12 cellular contexts compared by ENCODE assay signal in genomic region chr16:24536671-24537070, GRCh38. TPM values are rescaled to one million over a fixed set of nuclear protein-coding genes. Genes with fewer than 3 reads are reported as not detected.
A peak's percentile ranks its signal among the peaks of the same experiment; 100 is the strongest.
DNase-seq lines count a peak whose midpoint lies in the region; ATAC-seq and TF ChIP-seq lines count a peak whose summit lies in the region.
"Had no signal": no experiment of that assay in that cellular context is flagged by ENCODE, and none has a peak within 500 bp of the region (broad histone marks: within the 10 kb centered on the region; RNA-seq: fewer than 3 reads in every experiment).

No MANE protein-coding gene starts in this region.

- CTCF ChIA-PET in HCT116 (lab: Charles Lee) = interaction anchor here (0.9 kb wide), 1 partner anchor 17 kb away, joined by 3 read pairs; no protein-coding TSS in a partner anchor

- peak overlapping the region; percentile 15 for H3K4me3 Mint-ChIP-seq in T-helper 17 cell

- H3K27me3 ChIP-seq in HCT116 (ENCODE audit: insufficient read depth, low read length) (no peaks in the 10 kb centered on the region), right lobe of liver (no peaks in the 10 kb centered on the region)
- H3K27me3 ChIP-seq: BLaER1 had no signal

- H3K9me3 ChIP-seq in HCT116 (ENCODE audit: control insufficient read depth in 1 of 2, insufficient read depth in 1 of 2, low read depth in 1 of 2, low read length in 2 of 2) = no peaks in the 10 kb centered on the region
- no peaks in the 10 kb centered on the region for H3K9me3 ChIP-seq in T-helper 17 cell (ENCODE audit: control insufficient read depth, low read length, poor library complexity, severe bottlenecking)
- H3K9me3 ChIP-seq in right lobe of liver = no peaks in the 10 kb centered on the region
- H3K9me3 ChIP-seq: BLaER1 had no signal

- peak overlapping the region; percentile 70 for H2AFZ ChIP-seq in HCT116 (ENCODE audit: low read depth, low read length, poor library complexity, severe bottlenecking)

- DNase-seq in HCT116 (ENCODE audit: low read depth, low spot score) = no peak
- DNase-seq in T-helper 17 cell = no peak
- DNase-seq in right lobe of liver = no peak
- DNase-seq in NCI-H2196 treated with DMSO at 0.1 percent for 48 hours (lab: John Stamatoyannopoulos, UW; ENCODE audit: unreplicated experiment) = no peak
- no peak for DNase-seq in HCEC 1CT
- no peak for DNase-seq in inferior parietal cortex (ENCODE audit: extremely low spot score)
- DNase-seq: DMS53, GF-D8, KBM-7 had no signal

- H3K4me3 ChIP-seq in HCT116 (replicated peaks in 1 of 2; ENCODE audit: low read depth in 1 of 2, low read length in 2 of 2) = no peak overlapping the region
- H3K4me3 ChIP-seq in right lobe of liver = no peak overlapping the region
- H3K4me3 ChIP-seq: BLaER1 had no signal

- TF ChIP-seq RAD21 in HCT116 (IDR thresholded peaks at IDR 0.05; ENCODE audit: low read depth) = no peak

- peak overlapping the region; percentile 98 for H3K27ac Mint-ChIP-seq in T-helper 17 cell

- H3K4me1 Mint-ChIP-seq in T-helper 17 cell = peaks cover 16% of the 10 kb centered on the region

- peaks cover 12% of the 10 kb centered on the region for H4K20me1 ChIP-seq in HCT116 (ENCODE audit: insufficient read depth)

- H3K27me3 Mint-ChIP-seq in T-helper 17 cell = peaks cover 8% of the 10 kb centered on the region

- H3K4me1 ChIP-seq in HCT116 (ENCODE audit: control insufficient read depth in 1 of 2, insufficient read depth in 2 of 2, low read length in 2 of 2) = peaks cover 22 to 31% of the 10 kb centered on the region in 2 experiments
- H3K4me1 ChIP-seq in right lobe of liver = peaks cover 0 to 20% (median 0%) of the 10 kb centered on the region in 4 donors

- H3K9ac ChIP-seq in HCT116 (ENCODE audit: low read length) = no peak overlapping the region
- H3K9ac ChIP-seq: BLaER1 had no signal

- no peak for TF ChIP-seq POLR2A in HCT116 (IDR thresholded peaks at IDR 0.05; ENCODE audit: borderline replicate concordance, extremely low read depth, insufficient read depth, insufficient read length)
- no peak for TF ChIP-seq POLR2A in right lobe of liver (IDR thresholded peaks at IDR 0.05)

- no peak overlapping the region for H3K4me2 ChIP-seq in HCT116 (ENCODE audit: low read length)
- H3K4me2 ChIP-seq: BLaER1 had no signal

- intact Hi-C loops in HCT116 (cut with micrococcal nuclease) (loop anchor here (5.0 to 10.0 kb wide), 2 partner anchors 191 to 982 kb away; partner anchors contain the start of genes EARS2, TNRC6A and UBFD1), right lobe of liver (cut with DNase I) (no loop called here)

- H3K27ac ChIP-seq in HCT116 (ENCODE audit: low read depth, low read length) (no peak overlapping the region), right lobe of liver (peak overlapping the region in 2 of 3 donors; percentile 4 to 45)
- H3K27ac ChIP-seq: BLaER1, HL-60 had no signal

- POLR2A ChIA-PET in HCT116 (lab: Charles Lee) = no interaction called here

- peaks cover 4% of the 10 kb centered on the region for H3K36me3 Mint-ChIP-seq in T-helper 17 cell (ENCODE audit: low read depth)

- no TSS peak for BruUV-seq in HCT116 (replicated peaks; lab: Mats Ljungman, UMichigan)

- no peak for TF ChIP-seq CTCF in HCT116 (IDR thresholded peaks at IDR 0.05 in 2 of 3, conservative IDR thresholded peaks at IDR 0.05 in 1 of 3; ENCODE audit: borderline replicate concordance in 1 of 3, insufficient read depth in 1 of 3, low read depth in 2 of 3, low read length in 2 of 3)
- TF ChIP-seq CTCF in right lobe of liver (IDR thresholded peaks at IDR 0.05) = no peak

- WGBS in right lobe of liver (ENCODE audit: insufficient coverage, low coverage, low lambda C conversion rate, missing lambda C conversion rate) = 70% methylated on average over 5 of the region's 5 CpGs

- RAD21 ChIA-PET in HCT116 (lab: Charles Lee; ENCODE audit: low non-redundant PET in 1 of 2, low total read pairs in 2 of 2, uncharacterized antibody in 2 of 2, unreplicated experiment in 2 of 2) = no interaction called here

- no peaks in the 10 kb centered on the region for H3K9me2 ChIP-seq in HCT116 (ENCODE audit: insufficient read depth)

- ATAC-seq in HCT116 (no peak), T-helper 17 cell (no peak), right lobe of liver (peak in 2 of 4 donors; percentile 6 to 21), HG03175 (IDR thresholded peaks at IDR 0.05; ENCODE audit: unreplicated experiment) (no peak)

- peaks cover 0 to 6% of the 10 kb centered on the region in 2 experiments; a peak in 1 of 4 replicates for H3K36me3 ChIP-seq in HCT116 (ENCODE audit: control insufficient read depth in 1 of 2, insufficient read depth in 2 of 2, low read length in 2 of 2)
- no peaks in the 10 kb centered on the region for H3K36me3 ChIP-seq in right lobe of liver
- H3K36me3 ChIP-seq: BLaER1 had no signal

- H3K79me2 ChIP-seq in HCT116 (ENCODE audit: insufficient read depth, low read length) = peaks cover 23% of the 10 kb centered on the region

TF ChIP-seq in HCT116, 20 proteins besides CTCF, POLR2A, EP300 and RAD21:
- no peak for TF ChIP-seq ATF3 (IDR thresholded peaks at IDR 0.05)

RNA-seq across cellular contexts. Expression of gene RBBP6, which starts 2.7 kb away (rescaled TPM):
- total RNA-seq in HCT116 (2021; ENCODE audit: unreplicated experiment) = 52.4 TPM
- polyA plus RNA-seq in HCT116 (2012) = 20.8 and 22.0 TPM in 2 replicates
- total RNA-seq in T-helper 17 cell = 100 to 1,000 TPM; 122 to 153 TPM
- 10 to 100 TPM; 16.0 to 24.8 (median 20.1) TPM for total RNA-seq in right lobe of liver
